In genomic region chr2:219772697-219773096, GRCh38 we compare ENCODE assay signal across 26 cellular contexts.
"Had no signal": no experiment of that assay in that cellular context is flagged by ENCODE, and none has a peak within 500 bp of the region (broad histone marks: within the 10 kb centered on the region; RNA-seq: fewer than 3 reads in every experiment).

No MANE protein-coding gene starts in this region.

- H3K4me3 Mint-ChIP-seq: naive thymus-derived CD4-positive, alpha-beta T cell; neural crest cell; stimulated activated naive CD8-positive, alpha-beta T cell treated with anti-CD3 and anti-CD28 coated beads, Interleukin-15, amount 100 ng/mL, for 72 hours; type B pancreatic cell had no signal

- H3K27ac Mint-ChIP-seq: naive thymus-derived CD4-positive, alpha-beta T cell; stimulated activated naive CD8-positive, alpha-beta T cell treated with anti-CD3 and anti-CD28 coated beads, Interleukin-15, amount 100 ng/mL, for 72 hours; type B pancreatic cell had no signal

- ATAC-seq: foreskin keratinocyte; gastroesophageal sphincter; heart left ventricle; left lung; naive thymus-derived CD4-positive, alpha-beta T cell; right lobe of liver; stimulated activated naive CD8-positive, alpha-beta T cell treated with anti-CD3 and anti-CD28 coated beads, Interleukin-15, amount 100 ng/mL, for 72 hours had no signal

- H3K36me3 Mint-ChIP-seq: type B pancreatic cell had no signal

- H3K4me3 ChIP-seq: coronary artery, esophagus muscularis mucosa, gastroesophageal sphincter, heart left ventricle, hepatocyte, left lung, pancreas, right lobe of liver, smooth muscle cell, suprapubic skin had no signal

- DNase-seq: dermis blood vessel endothelial cell; effector memory CD4-positive, alpha-beta T cell; foreskin keratinocyte; heart left ventricle; kidney; left lung; mesenchymal stem cell; midbrain; naive thymus-derived CD4-positive, alpha-beta T cell; right lobe of liver; stimulated activated CD4-positive, alpha-beta T cell treated with anti-CD3 and anti-CD28 coated beads, Interleukin-12 subunit alpha, Interleukin-12 subunit beta, amount 100 ng/mL, for 4 hours; stimulated activated CD4-positive, alpha-beta T cell treated with anti-CD3 and anti-CD28 coated beads, Interleukin-1b, Interleukin-23, amount 100 ng/mL, for 48 hours; stimulated activated CD4-positive, alpha-beta T cell treated with anti-CD3 and anti-CD28 coated beads, Interleukin-4, amount 100 ng/mL, for 1 hour; stimulated activated CD8-positive, alpha-beta memory T cell treated with anti-CD3 and anti-CD28 coated beads, Interleukin-4, amount 100 ng/mL, for 48 hours; stimulated activated naive CD4-positive, alpha-beta T cell; stimulated activated naive CD8-positive, alpha-beta T cell treated with anti-CD3 and anti-CD28 coated beads, Interleukin-15, amount 100 ng/mL, for 72 hours had no signal

- H3K27ac ChIP-seq: coronary artery, esophagus muscularis mucosa, foreskin keratinocyte, gastroesophageal sphincter, heart left ventricle, hepatocyte, left lung, neutrophil, pancreas, right lobe of liver, suprapubic skin had no signal

- H3K27me3 ChIP-seq: esophagus muscularis mucosa, gastroesophageal sphincter, heart left ventricle, left lung, neutrophil, right lobe of liver, suprapubic skin had no signal

- H3K4me1 Mint-ChIP-seq: naive thymus-derived CD4-positive, alpha-beta T cell; stimulated activated naive CD8-positive, alpha-beta T cell treated with anti-CD3 and anti-CD28 coated beads, Interleukin-15, amount 100 ng/mL, for 72 hours had no signal
